ENCODE assay signal across 8 cellular contexts in the genomic region with DNA sequence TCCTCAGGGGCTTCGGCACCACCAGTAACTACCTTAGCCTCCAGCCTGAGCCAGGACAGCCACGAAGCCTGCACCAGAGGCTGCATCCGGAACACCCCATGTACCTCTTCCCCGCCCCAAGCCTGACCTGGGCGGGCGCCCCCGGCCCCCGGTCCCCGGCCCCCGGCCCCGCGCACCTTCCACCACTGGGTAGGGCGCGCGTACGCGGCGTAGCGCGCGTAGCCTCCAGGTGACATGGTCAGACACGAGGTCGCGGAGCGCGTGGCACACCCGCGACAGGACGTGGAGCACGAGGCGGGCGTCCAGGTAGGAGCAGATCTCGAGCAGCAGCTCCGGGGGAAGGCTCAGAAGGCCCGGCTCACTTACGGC. TPM values are rescaled to one million over a fixed set of nuclear protein-coding genes. Genes with fewer than 3 reads are reported as not detected.
DNase-seq lines count a peak whose midpoint lies in the region; ATAC-seq and TF ChIP-seq lines count a peak whose summit lies in the region.

No MANE protein-coding gene starts in this region.

- POLR2A ChIA-PET in activated B cell treated with CpG ODN at 0.5 μM for 24 hours (lab: Charles Lee), result interaction anchor here (0.8 to 3.7 kb wide), 16 partner anchors 14 to 243 kb away, joined by 3 to 69 read pairs (median 4); partner anchors contain the start of genes DHPS, GET3, JUNB and MAN2B1

- H3K4me1 Mint-ChIP-seq in activated B cell treated with CpG ODN at 0.5 μM for 24 hours, result peaks cover 11% of the 10 kb centered on the region

- H3K4me1 ChIP-seq in skeletal muscle tissue (ENCODE audit: control insufficient read depth in 3 of 3, insufficient read depth in 3 of 3, low read length in 3 of 3), result peaks cover 14 to 20% (median 17%) of the 10 kb centered on the region in 3 donors

- DNase-seq in activated B cell treated with CpG ODN at 0.5 μM for 24 hours (no peak), left ventricle myocardium superior (no peak), occipital lobe (lab: John Stamatoyannopoulos, UW) (no peak), hepatic stellate cell (ENCODE audit: low spot score) (no peak), hippocampal formation (lab: John Stamatoyannopoulos, UW) (no peak)

- peak overlapping the region; percentile 82 to 98 (median 92) for H3K4me3 ChIP-seq in skeletal muscle tissue (ENCODE audit: low read length in 3 of 3)

- intact Hi-C loops in activated B cell treated with CpG ODN at 0.5 μM for 24 hours (cut with micrococcal nuclease) (loop anchor here (1.0 kb wide), 5 partner anchors 15 to 49 kb away; partner anchors contain the start of genes DHPS and TRIR), left ventricle myocardium superior (cut with micrococcal nuclease) (no loop called here)

- H3K27me3 ChIP-seq in skeletal muscle tissue (ENCODE audit: control insufficient read depth in 3 of 3, insufficient read depth in 3 of 3, low read length in 3 of 3), result no peaks in the 10 kb centered on the region

- H3K4me3 Mint-ChIP-seq in activated B cell treated with CpG ODN at 0.5 μM for 24 hours, result peak overlapping the region; percentile 91

- H3K27me3 Mint-ChIP-seq in activated B cell treated with CpG ODN at 0.5 μM for 24 hours, result no peaks in the 10 kb centered on the region

- H3K27ac Mint-ChIP-seq in activated B cell treated with CpG ODN at 0.5 μM for 24 hours, result peak overlapping the region; percentile 56

- CTCF ChIA-PET in activated B cell treated with CpG ODN at 0.5 μM for 24 hours (lab: Charles Lee), result interaction anchor here (0.8 to 2.0 kb wide), 3 partner anchors 64 to 100 kb away, joined by 3 to 6 read pairs (median 3); no protein-coding TSS in a partner anchor

- H3K36me3 Mint-ChIP-seq in activated B cell treated with CpG ODN at 0.5 μM for 24 hours (ENCODE audit: low read depth), result peaks cover 17% of the 10 kb centered on the region

- H3K9ac ChIP-seq in skeletal muscle tissue (ENCODE audit: low read depth in 1 of 3, low read length in 3 of 3), result peak overlapping the region; percentile 80 to 95 (median 86)

- TF ChIP-seq CTCF in activated B cell treated with CpG ODN at 0.5 μM for 24 hours (IDR thresholded peaks at IDR 0.05), result no peak

- ATAC-seq in GM18502 (IDR thresholded peaks at IDR 0.05; ENCODE audit: poor library complexity, unreplicated experiment), result peak; percentile 13
- peak; percentile 24 for ATAC-seq in HG02763 (IDR thresholded peaks at IDR 0.05; ENCODE audit: unreplicated experiment)
- ATAC-seq in activated B cell treated with CpG ODN at 0.5 μM for 24 hours (ENCODE audit: low read depth), result no peak
- ATAC-seq in left ventricle myocardium superior, result peak; percentile 7

- H3K9me3 ChIP-seq in skeletal muscle tissue (ENCODE audit: control insufficient read depth in 3 of 3, low read length in 3 of 3), result no peaks in the 10 kb centered on the region

- peaks cover 9 to 11% (median 11%) of the 10 kb centered on the region in 3 donors for H3K36me3 ChIP-seq in skeletal muscle tissue (ENCODE audit: control insufficient read depth in 3 of 3, insufficient read depth in 3 of 3, low read length in 3 of 3)

- H3K9me3 Mint-ChIP-seq in activated B cell treated with CpG ODN at 0.5 μM for 24 hours, result no peaks in the 10 kb centered on the region

- H3K27ac ChIP-seq in skeletal muscle tissue (ENCODE audit: low read depth, low read length), result no peak overlapping the region

RNA-seq across cellular contexts. Expression of gene FBXW9, which starts 0.5 kb away (rescaled TPM):
- total RNA-seq in activated B cell treated with CpG ODN at 0.5 μM for 24 hours, result 4.7 and 5.2 TPM in 2 replicates
- total RNA-seq in left ventricle myocardium superior, result 1.7 TPM
- total RNA-seq in skeletal muscle tissue, result 3.1 TPM
- 6.4 TPM for total RNA-seq in occipital lobe

RNA-seq across cellular contexts. Expression of gene GNG14, which starts 8.2 kb away (rescaled TPM):
- not detected in 2 replicates for total RNA-seq in activated B cell treated with CpG ODN at 0.5 μM for 24 hours
- total RNA-seq in left ventricle myocardium superior, result not detected
- total RNA-seq in skeletal muscle tissue, result not detected
- not detected for total RNA-seq in occipital lobe

RNA-seq across cellular contexts. Expression of gene DHPS, which starts 14.3 kb away (rescaled TPM):
- total RNA-seq in activated B cell treated with CpG ODN at 0.5 μM for 24 hours (141 and 160 TPM in 2 replicates), left ventricle myocardium superior (60.2 TPM), skeletal muscle tissue (56.9 TPM), occipital lobe (79.7 TPM)

RNA-seq across cellular contexts. Expression of gene TNPO2, which starts 27.8 kb away (rescaled TPM):
- total RNA-seq in activated B cell treated with CpG ODN at 0.5 μM for 24 hours (73.9 and 91.5 TPM in 2 replicates), left ventricle myocardium superior (36.0 TPM), skeletal muscle tissue (20.4 TPM), occipital lobe (54.0 TPM)

RNA-seq across cellular contexts. Expression of gene WDR83, which starts 29.4 kb away (rescaled TPM):
- 17.7 and 20.8 TPM in 2 replicates for total RNA-seq in activated B cell treated with CpG ODN at 0.5 μM for 24 hours
- 8.7 TPM for total RNA-seq in left ventricle myocardium superior
- 6.3 TPM for total RNA-seq in skeletal muscle tissue
- 10.3 TPM for total RNA-seq in occipital lobe
